In the genomic region with DNA sequence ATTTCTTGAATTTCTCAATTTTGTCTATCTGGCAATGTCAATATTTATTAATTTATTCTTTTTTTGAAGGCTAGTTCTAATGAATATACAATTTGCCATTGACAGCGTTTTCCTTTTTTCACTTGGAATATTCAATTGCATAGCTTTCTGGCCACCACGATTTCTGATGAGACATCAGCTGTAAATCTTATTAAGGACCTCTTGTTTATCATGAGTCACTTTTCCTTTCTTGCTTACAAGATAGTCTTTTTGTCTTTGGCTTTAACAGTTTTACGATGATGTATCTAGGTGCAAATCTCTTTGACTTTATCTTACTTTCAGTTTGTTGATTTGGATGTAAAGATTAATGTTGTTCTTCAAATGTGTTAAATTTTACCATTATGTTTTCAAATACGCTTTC, we compare ENCODE assay signal across 19 cellular contexts.
"Had no signal": no experiment of that assay in that cellular context is flagged by ENCODE, and none has a peak within 500 bp of the region (broad histone marks: within the 10 kb centered on the region; RNA-seq: fewer than 3 reads in every experiment).

No MANE protein-coding gene starts in this region.

- H3K79me2 ChIP-seq: parathyroid adenoma had no signal

- H3K27me3 ChIP-seq: gastroesophageal sphincter, left lung, tibial artery, uterus had no signal

- ATAC-seq: gastroesophageal sphincter; left lung; naive thymus-derived CD4-positive, alpha-beta T cell had no signal

- H2AFZ ChIP-seq: parathyroid adenoma had no signal

- H3K9me3 ChIP-seq: gastroesophageal sphincter, tibial artery, uterus had no signal

- DNase-seq: activated CD4-positive, alpha-beta memory T cell treated with anti-CD3 and anti-CD28 coated beads, Interleukin-2, amount 10 ng/mL, durations not matched to agents 7 days and 5 days; activated CD4-positive, alpha-beta T cell treated with anti-CD3 and anti-CD28 coated beads for 1 hour; activated gamma-delta T cell treated with Interleukin-2 at 50 U/mL for 16 hours; amygdala; effector memory CD4-positive, alpha-beta T cell; left lung; mammary epithelial cell; naive thymus-derived CD4-positive, alpha-beta T cell; stimulated activated CD4-positive, alpha-beta T cell treated with anti-CD3 and anti-CD28 coated beads, Interleukin-15, amount 100 ng/mL, for 24 hours; stimulated activated CD4-positive, alpha-beta T cell treated with anti-CD3 and anti-CD28 coated beads, Interleukin-4, amount 100 ng/mL, for 1 hour; stimulated activated naive CD4-positive, alpha-beta T cell; T-helper 1 cell; T1000; tibial artery; uterus had no signal

- FAIRE-seq: islet of Langerhans had no signal

- H3K4me3 ChIP-seq: coronary artery, gastroesophageal sphincter, left lung, tibial artery, uterus had no signal

- H3K36me3 ChIP-seq: gastroesophageal sphincter, left lung, tibial artery, uterus had no signal

- H3K4me1 ChIP-seq: gastroesophageal sphincter, left lung, parathyroid adenoma, tibial artery, uterus had no signal

- H3K27ac ChIP-seq: coronary artery, gastroesophageal sphincter, left lung, parathyroid adenoma, tibial artery, uterus had no signal

- H3K9ac ChIP-seq: parathyroid adenoma had no signal
